ENCODE assay signal across 20 cellular contexts in genomic region chr1:3762873-3763228, GRCh38. TPM values are rescaled to one million over a fixed set of nuclear protein-coding genes. Genes with fewer than 3 reads are reported as not detected.
DNase-seq lines count a peak whose midpoint lies in the region; ATAC-seq and TF ChIP-seq lines count a peak whose summit lies in the region.
"Had no signal": no experiment of that assay in that cellular context is flagged by ENCODE, and none has a peak within 500 bp of the region (broad histone marks: within the 10 kb centered on the region; RNA-seq: fewer than 3 reads in every experiment).

No MANE protein-coding gene starts in this region.

- no CpG with 5 or more reads among the region's 12 CpGs for WGBS in neuronal stem cell (ENCODE audit: extremely low coverage in 2 of 2, insufficient read length in 2 of 2, insufficient replicate concordance in 1 of 2), 2 donors

- no peak overlapping the region for H2AFZ ChIP-seq in neuronal stem cell (ENCODE audit: low read length)
- H2AFZ ChIP-seq: GM23338 had no signal

- no peak overlapping the region for H3K27ac Mint-ChIP-seq in natural killer cell treated with Interleukin-12 subunit alpha and Interleukin-12 subunit beta and Interleukin-15 and Interleukin-18, amount 100 ng/mL, for 72 hours
- no peak overlapping the region for H3K27ac Mint-ChIP-seq in natural killer cell
- H3K27ac Mint-ChIP-seq: CD4-positive, alpha-beta memory T cell; GM23338 had no signal

- peaks cover 4% of the 10 kb centered on the region for H3K9me3 ChIP-seq in RWPE2 (ENCODE audit: severe bottlenecking)
- H3K9me3 ChIP-seq in neuronal stem cell (replicated peaks in 1 of 2; ENCODE audit: control insufficient read depth in 2 of 2, insufficient read depth in 1 of 2, low read depth in 1 of 2, low read length in 2 of 2), result peaks cover 6 to 8% of the 10 kb centered on the region in 2 donors
- H3K9me3 ChIP-seq in upper lobe of right lung, result no peaks in the 10 kb centered on the region

- H3K4ac ChIP-seq in neuronal stem cell (ENCODE audit: low read length), result no peak overlapping the region

- H3K4me3 ChIP-seq in RWPE2 (ENCODE audit: severe bottlenecking) (no peak overlapping the region), neuronal stem cell (ENCODE audit: low read length in 2 of 2) (no peak overlapping the region), upper lobe of right lung (no peak overlapping the region)
- H3K4me3 ChIP-seq: A549, GM23338 had no signal

- H3K4me2 ChIP-seq in neuronal stem cell (ENCODE audit: insufficient read depth, low read length, poor library complexity, severe bottlenecking), result no peak overlapping the region
- H3K4me2 ChIP-seq: A549, GM23338 had no signal

- ATAC-seq in natural killer cell treated with Interleukin-12 subunit alpha and Interleukin-12 subunit beta and Interleukin-15 and Interleukin-18, amount 100 ng/mL, for 72 hours, result peak; percentile 34 to 36
- ATAC-seq in natural killer cell (no peak), RWPE2 (ENCODE audit: low read depth) (no peak), upper lobe of right lung (peak; percentile 16)
- ATAC-seq: GM23338 had no signal

- H2BK15ac ChIP-seq in neuronal stem cell (ENCODE audit: low read length), result peak overlapping the region; percentile 4

- no peak for TF ChIP-seq CTCF in natural killer cell (IDR thresholded peaks at IDR 0.05)
- TF ChIP-seq CTCF in RWPE2 (IDR thresholded peaks at IDR 0.05; ENCODE audit: poor library complexity, severe bottlenecking), result no peak
- no peak for TF ChIP-seq CTCF in upper lobe of right lung (IDR thresholded peaks at IDR 0.05)
- TF ChIP-seq CTCF in GM20000 (IDR thresholded peaks at IDR 0.05; ENCODE audit: extremely low read depth, missing control alignments), result no peak

- no peak overlapping the region for H3K23ac ChIP-seq in neuronal stem cell (ENCODE audit: low read depth, low read length, poor library complexity)

- no peak overlapping the region for H4K91ac ChIP-seq in neuronal stem cell (ENCODE audit: low read depth, low read length, poor library complexity)

- peaks cover 11% of the 10 kb centered on the region for H3K27me3 ChIP-seq in RWPE2 (ENCODE audit: insufficient read depth, poor library complexity, severe bottlenecking)
- peaks cover 0 to 28% (median 3%) of the 10 kb centered on the region in 3 experiments for H3K27me3 ChIP-seq in neuronal stem cell (ENCODE audit: control insufficient read depth in 3 of 3, insufficient read depth in 3 of 3, low read depth in 1 of 3, low read length in 3 of 3)
- peaks cover 16% of the 10 kb centered on the region for H3K27me3 ChIP-seq in upper lobe of right lung

- H3K18ac ChIP-seq in neuronal stem cell (ENCODE audit: low read length), result no peak overlapping the region

- H3K27me3 Mint-ChIP-seq in natural killer cell treated with Interleukin-12 subunit alpha and Interleukin-12 subunit beta and Interleukin-15 and Interleukin-18, amount 100 ng/mL, for 72 hours, result peaks cover 17 to 25% of the 10 kb centered on the region in 2 donors
- peaks cover 5 to 30% of the 10 kb centered on the region in 2 donors for H3K27me3 Mint-ChIP-seq in natural killer cell (ENCODE audit: low read depth in 2 of 2)

- H3K36me3 ChIP-seq in RWPE2 (ENCODE audit: low read depth) (no peaks in the 10 kb centered on the region), neuronal stem cell (replicated peaks in 1 of 2; ENCODE audit: control insufficient read depth in 2 of 2, insufficient read depth in 2 of 2, low read length in 2 of 2) (no peaks in the 10 kb centered on the region), upper lobe of right lung (no peaks in the 10 kb centered on the region)

- H3K14ac ChIP-seq in neuronal stem cell (ENCODE audit: low read length), result no peak overlapping the region

- no peak overlapping the region for H2AK5ac ChIP-seq in neuronal stem cell (ENCODE audit: low read depth, low read length)

- peaks cover 5% of the 10 kb centered on the region for H3K9me3 Mint-ChIP-seq in natural killer cell treated with Interleukin-12 subunit alpha and Interleukin-12 subunit beta and Interleukin-15 and Interleukin-18, amount 100 ng/mL, for 72 hours
- H3K9me3 Mint-ChIP-seq in natural killer cell, result peaks cover 0 to 3% of the 10 kb centered on the region in 2 donors

- H2BK12ac ChIP-seq in neuronal stem cell (ENCODE audit: low read length), result no peak overlapping the region

- no peaks in the 10 kb centered on the region for H3K4me1 Mint-ChIP-seq in natural killer cell treated with Interleukin-12 subunit alpha and Interleukin-12 subunit beta and Interleukin-15 and Interleukin-18, amount 100 ng/mL, for 72 hours (ENCODE audit: low read depth in 2 of 2)
- no peaks in the 10 kb centered on the region for H3K4me1 Mint-ChIP-seq in natural killer cell
- H3K4me1 Mint-ChIP-seq: CD14-positive monocyte; CD4-positive, alpha-beta memory T cell had no signal

- no peaks in the 10 kb centered on the region for H3K4me1 ChIP-seq in RWPE2 (ENCODE audit: insufficient read depth, poor library complexity, severe bottlenecking)
- H3K4me1 ChIP-seq in neuronal stem cell (ENCODE audit: control insufficient read depth in 2 of 2, insufficient read depth in 1 of 2, low read depth in 1 of 2, low read length in 2 of 2), result no peaks in the 10 kb centered on the region
- H3K4me1 ChIP-seq in upper lobe of right lung, result no peaks in the 10 kb centered on the region
- H3K4me1 ChIP-seq: A549 had no signal

- H4K8ac ChIP-seq in neuronal stem cell (ENCODE audit: low read depth, low read length), result no peak overlapping the region

- H2BK5ac ChIP-seq in neuronal stem cell (ENCODE audit: low read length), result peak overlapping the region; percentile 80

- intact Hi-C loops in natural killer cell (cut with micrococcal nuclease) (no loop called here), upper lobe of right lung (cut with DNase I) (no loop called here)

- no peaks in the 10 kb centered on the region for H3K36me3 Mint-ChIP-seq in natural killer cell treated with Interleukin-12 subunit alpha and Interleukin-12 subunit beta and Interleukin-15 and Interleukin-18, amount 100 ng/mL, for 72 hours
- no peaks in the 10 kb centered on the region for H3K36me3 Mint-ChIP-seq in natural killer cell
- H3K36me3 Mint-ChIP-seq: CD14-positive monocyte; CD4-positive, alpha-beta memory T cell had no signal

- no peak overlapping the region for H3K4me3 Mint-ChIP-seq in natural killer cell treated with Interleukin-12 subunit alpha and Interleukin-12 subunit beta and Interleukin-15 and Interleukin-18, amount 100 ng/mL, for 72 hours
- no peak overlapping the region for H3K4me3 Mint-ChIP-seq in natural killer cell
- H3K4me3 Mint-ChIP-seq: CD14-positive monocyte; CD4-positive, alpha-beta memory T cell; GM23338 had no signal

- no peak overlapping the region for H3K27ac ChIP-seq in RWPE2 (ENCODE audit: poor library complexity, severe bottlenecking)
- no peak overlapping the region for H3K27ac ChIP-seq in neuronal stem cell (replicated peaks; ENCODE audit: low read length)
- no peak overlapping the region for H3K27ac ChIP-seq in upper lobe of right lung
- H3K27ac ChIP-seq: 22Rv1, A549 had no signal

- DNase-seq in natural killer cell treated with Interleukin-12 subunit alpha and Interleukin-12 subunit beta and Interleukin-15 and Interleukin-18, amount 100 ng/mL, for 72 hours (ENCODE audit: low spot score), result no peak
- DNase-seq in natural killer cell (no peak), RWPE2 (ENCODE audit: low spot score) (peak; percentile 62), neuronal stem cell (ENCODE audit: low spot score) (no peak), upper lobe of right lung (no peak), EL (no peak), GM20000 (ENCODE audit: low spot score) (no peak), T1000 (lab: John Stamatoyannopoulos, UW) (no peak)
- DNase-seq: AML-193; CD4-positive, alpha-beta memory T cell; DMS153; DMS79; GF-D8; H7 had no signal

- H3K79me1 ChIP-seq in neuronal stem cell (ENCODE audit: low read depth, low read length), result no peaks in the 10 kb centered on the region

- no peak overlapping the region for H2BK120ac ChIP-seq in neuronal stem cell (ENCODE audit: low read depth, low read length)

- no peak overlapping the region for H3K9ac ChIP-seq in neuronal stem cell (ENCODE audit: low read depth, low read length, poor library complexity)

RNA-seq across cellular contexts. Expression of gene SMIM1, which starts 9.7 kb away (rescaled TPM):
- not detected for total RNA-seq in natural killer cell treated with Interleukin-12 subunit alpha and Interleukin-12 subunit beta and Interleukin-15 and Interleukin-18, amount 100 ng/mL, for 72 hours
- total RNA-seq in natural killer cell, result 1 to 10 TPM in 2 of 3 donors, under 1 TPM in 1; 0.78 to 2.6 (median 1.6) TPM
- polyA plus RNA-seq in neuronal stem cell (2013, experiment 1 of 2), result 5.8 TPM
- 5.6 TPM for polyA plus RNA-seq in neuronal stem cell (2013, experiment 2 of 2)
- 9.3 TPM for total RNA-seq in upper lobe of right lung
- total RNA-seq: Daoy had no signal

RNA-seq across cellular contexts. Expression of gene CCDC27, which starts 10.6 kb away (rescaled TPM):
- total RNA-seq in natural killer cell treated with Interleukin-12 subunit alpha and Interleukin-12 subunit beta and Interleukin-15 and Interleukin-18, amount 100 ng/mL, for 72 hours, result not detected
- total RNA-seq in natural killer cell, result not detected
- not detected for polyA plus RNA-seq in neuronal stem cell (2013, experiment 1 of 2)
- not detected for polyA plus RNA-seq in neuronal stem cell (2013, experiment 2 of 2)
- total RNA-seq in upper lobe of right lung, result not detected
- total RNA-seq: CD4-positive, alpha-beta memory T cell; Daoy had no signal
- polyA plus RNA-seq: A549; BJ; CD14-positive monocyte; CD4-positive, alpha-beta memory T cell had no signal

RNA-seq across cellular contexts. Expression of gene LRRC47, which starts 33.4 kb away (rescaled TPM):
- total RNA-seq in natural killer cell treated with Interleukin-12 subunit alpha and Interleukin-12 subunit beta and Interleukin-15 and Interleukin-18, amount 100 ng/mL, for 72 hours, result 10 to 100 TPM; 46.4 to 54.1 TPM
- total RNA-seq in natural killer cell (10 to 100 TPM; 33.5 to 49.8 (median 45.2) TPM), upper lobe of right lung (34.2 TPM)
- 19.7 TPM for polyA plus RNA-seq in neuronal stem cell (2013, experiment 1 of 2)
- 18.6 TPM for polyA plus RNA-seq in neuronal stem cell (2013, experiment 2 of 2)

Comparison
In these comparisons a context has a peak if more than half of its experiments do, and no peak if none do; other contexts are left out.
1. ATAC-seq: peak in natural killer cell treated with Interleukin-12 subunit alpha and Interleukin-12 subunit beta and Interleukin-15 and Interleukin-18, amount 100 ng/mL, for 72 hours (2 of 2) and upper lobe of right lung (single experiment); none in natural killer cell (0 of 3) and RWPE2 (single experiment).